Comparison of ENCODE assay signal across 8 cellular contexts in the genomic region with DNA sequence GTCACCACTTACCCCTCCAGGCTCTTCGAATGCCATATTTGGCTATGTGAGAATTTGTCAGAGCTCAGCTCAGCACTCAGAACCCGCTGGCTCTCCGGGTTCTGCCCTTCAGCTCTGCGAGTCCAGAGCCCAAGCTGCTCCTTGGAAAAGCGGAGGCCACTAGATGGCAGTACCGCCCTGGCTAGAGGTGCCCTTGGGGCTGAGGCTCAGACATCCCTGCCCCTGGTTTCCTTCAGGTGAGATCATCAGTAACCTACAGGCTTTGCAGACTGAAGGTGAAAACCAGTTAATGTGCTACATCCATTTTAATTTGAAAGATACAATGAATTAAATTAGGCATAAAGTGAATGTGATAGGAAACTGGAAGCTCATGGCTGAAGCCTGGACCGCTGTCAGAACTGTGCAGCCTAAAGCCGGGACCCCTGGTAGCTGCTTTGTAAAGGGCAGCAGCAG.
DNase-seq lines count a peak whose midpoint lies in the region; TF ChIP-seq lines count a peak whose summit lies in the region.

No MANE protein-coding gene starts in this region.

- H3K9me3 ChIP-seq in Peyer's patch (no peaks in the 10 kb centered on the region), ovary (no peaks in the 10 kb centered on the region)

- no peaks in the 10 kb centered on the region for H3K4me1 ChIP-seq in Peyer's patch
- H3K4me1 ChIP-seq in ovary (ENCODE audit: insufficient read depth): no peaks in the 10 kb centered on the region

- H3K4me3 ChIP-seq in Peyer's patch (no peak overlapping the region), ovary (no peak overlapping the region)

- H3K36me3 ChIP-seq in Peyer's patch (peaks cover 0 to 5% (median 0%) of the 10 kb centered on the region in 3 donors), ovary (no peaks in the 10 kb centered on the region)

- WGBS in ovary, 3 donors: 36 to 43% (median 39%) methylated on average over 8 of the region's 8 CpGs

- peak; percentile 44 for DNase-seq in activated gamma-delta T cell treated with Interleukin-2 at 50 U/mL for 16 hours
- DNase-seq in activated gamma-delta T cell (lab: John Stamatoyannopoulos, UW): no peak
- DNase-seq in HuH-7 (ENCODE audit: low spot score): peak; percentile 79
- DNase-seq in Peyer's patch: peak; percentile 23 to 84 (median 81)
- DNase-seq in activated effector memory CD4-positive, alpha-beta T cell treated with anti-CD3 and anti-CD28 coated beads, Interleukin-2, amount 50 U/mL, for 16 hours: peak; percentile 82
- DNase-seq in foreskin melanocyte: peak; percentile 32
- peak; percentile 53 to 80 (median 75) for DNase-seq in ovary
- peak; percentile 78 for DNase-seq in ureter (ENCODE audit: low spot score)

- intact Hi-C loops in ovary (cut with DNase I): loop anchor here in 2 of 4 donors (5.0 kb wide), 1 partner anchor 403 kb away; no protein-coding TSS in a partner anchor

- H3K27me3 ChIP-seq in Peyer's patch: no peaks in the 10 kb centered on the region
- H3K27me3 ChIP-seq in ovary: no peaks in the 10 kb centered on the region

- no peak for TF ChIP-seq POLR2A in Peyer's patch (IDR thresholded peaks at IDR 0.05)
- no peak for TF ChIP-seq POLR2A in ovary (IDR thresholded peaks at IDR 0.05)

- TF ChIP-seq CTCF in Peyer's patch (IDR thresholded peaks at IDR 0.05) (peak in 4 of 6 experiments; percentile 58 to 73 (median 71)), ovary (IDR thresholded peaks at IDR 0.05) (peak in 1 of 3 donors; percentile 41)

- H3K27ac ChIP-seq in Peyer's patch (no peak overlapping the region), ovary (no peak overlapping the region)

- TF ChIP-seq EP300 in ovary (IDR thresholded peaks at IDR 0.05): no peak
